In genomic region chr9:89414670-89415069, GRCh38 we compare ENCODE assay signal across 16 cellular contexts.
DNase-seq lines count a peak whose midpoint lies in the region; ATAC-seq and TF ChIP-seq lines count a peak whose summit lies in the region.
"Had no signal": no experiment of that assay in that cellular context is flagged by ENCODE, and none has a peak within 500 bp of the region (broad histone marks: within the 10 kb centered on the region; RNA-seq: fewer than 3 reads in every experiment).

No MANE protein-coding gene starts in this region.

- peak overlapping the region; percentile 43; the same call in 1 of the 2 replicates for H3K27ac ChIP-seq in DND-41 (ENCODE audit: low read length)
- H3K27ac ChIP-seq in psoas muscle: peak overlapping the region; percentile 77

- no peaks in the 10 kb centered on the region for H3K27me3 Mint-ChIP-seq in T-helper 2 cell treated with Interferon-gamma antibody and Interleukin-4, amounts not matched to agents 5 μg/mL and 100 μg/mL, for 36 hours (ENCODE audit: low read depth)
- H3K27me3 Mint-ChIP-seq in activated naive CD8-positive, alpha-beta T cell: no peaks in the 10 kb centered on the region
- H3K27me3 Mint-ChIP-seq: IgD-negative memory B cell had no signal

- H4K20me1 ChIP-seq in DND-41 (ENCODE audit: insufficient read depth, low read length): peaks cover 71% of the 10 kb centered on the region

- H3K9me3 ChIP-seq in DND-41 (ENCODE audit: insufficient read depth, low read length, severe bottlenecking) (no peaks in the 10 kb centered on the region), psoas muscle (no peaks in the 10 kb centered on the region)
- H3K9me3 ChIP-seq: HAP-1 had no signal

- H3K9me3 Mint-ChIP-seq in T-helper 2 cell treated with Interferon-gamma antibody and Interleukin-4, amounts not matched to agents 5 μg/mL and 100 μg/mL, for 36 hours: no peaks in the 10 kb centered on the region
- H3K9me3 Mint-ChIP-seq in activated naive CD8-positive, alpha-beta T cell (ENCODE audit: low read depth): peaks cover 3% of the 10 kb centered on the region
- H3K9me3 Mint-ChIP-seq: IgD-negative memory B cell had no signal

- peaks cover 80% of the 10 kb centered on the region for H3K36me3 Mint-ChIP-seq in T-helper 2 cell treated with Interferon-gamma antibody and Interleukin-4, amounts not matched to agents 5 μg/mL and 100 μg/mL, for 36 hours (ENCODE audit: low read depth)
- H3K36me3 Mint-ChIP-seq in activated naive CD8-positive, alpha-beta T cell: peaks cover 42% of the 10 kb centered on the region

- ATAC-seq in DND-41 (ENCODE audit: insufficient read depth, low read depth) (no peak), psoas muscle (peak in 1 of 4 donors; percentile 15), HG03108 (IDR thresholded peaks at IDR 0.05; ENCODE audit: unreplicated experiment) (no peak), HG03439 (IDR thresholded peaks at IDR 0.05; ENCODE audit: unreplicated experiment) (no peak), HG03521 (IDR thresholded peaks at IDR 0.05; ENCODE audit: unreplicated experiment) (no peak)

- no peak overlapping the region for H3K4me2 ChIP-seq in DND-41 (ENCODE audit: insufficient read depth, low read length)

- H3K9ac ChIP-seq in DND-41 (ENCODE audit: low read depth, low read length): no peak overlapping the region

- intact Hi-C loops in psoas muscle (cut with DNase I): loop anchor here (10.0 kb wide), 1 partner anchor 130 kb away; no protein-coding TSS in a partner anchor

- H3K4me1 Mint-ChIP-seq in T-helper 2 cell treated with Interferon-gamma antibody and Interleukin-4, amounts not matched to agents 5 μg/mL and 100 μg/mL, for 36 hours (ENCODE audit: low read depth): peaks cover 82% of the 10 kb centered on the region
- H3K4me1 Mint-ChIP-seq in activated naive CD8-positive, alpha-beta T cell (ENCODE audit: low read depth): peaks cover 84% of the 10 kb centered on the region

- H3K4me1 ChIP-seq in DND-41 (ENCODE audit: insufficient read depth, low read length): peaks cover 53% of the 10 kb centered on the region
- peaks cover 49% of the 10 kb centered on the region for H3K4me1 ChIP-seq in psoas muscle
- H3K4me1 ChIP-seq: HAP-1 had no signal

- H3K79me2 ChIP-seq in DND-41 (ENCODE audit: insufficient read depth, low read length): peaks cover 100% of the 10 kb centered on the region

- 89 to 97% (median 90%) methylated on average over 8 of the region's 8 CpGs for WGBS in psoas muscle, 3 donors

- H3K27me3 ChIP-seq in DND-41 (ENCODE audit: insufficient read depth, low read length, poor library complexity) (no peaks in the 10 kb centered on the region), psoas muscle (ENCODE audit: insufficient read depth in 3 of 3, low read length in 2 of 3) (no peaks in the 10 kb centered on the region)

- H3K27ac Mint-ChIP-seq in T-helper 2 cell treated with Interferon-gamma antibody and Interleukin-4, amounts not matched to agents 5 μg/mL and 100 μg/mL, for 36 hours: peak overlapping the region; percentile 34
- H3K27ac Mint-ChIP-seq in activated naive CD8-positive, alpha-beta T cell: peak overlapping the region; percentile 76

- no peak overlapping the region for H3K4me3 ChIP-seq in DND-41 (ENCODE audit: low read depth in 1 of 2, low read length in 2 of 2)
- no peak overlapping the region for H3K4me3 ChIP-seq in psoas muscle
- H3K4me3 ChIP-seq: HAP-1 had no signal

- DNase-seq in T-helper 2 cell treated with Interferon-gamma antibody and Interleukin-4, amounts not matched to agents 5 μg/mL and 100 μg/mL, for 36 hours (ENCODE audit: low spot score): no peak
- no peak for DNase-seq in T-helper 2 cell
- no peak for DNase-seq in DND-41
- DNase-seq in psoas muscle: no peak
- DNase-seq: 8988T, DMS53, NCI-H1930, NCI-H2171, NCI-H446 treated with DMSO at 0.1 percent for 48 hours, NCI-H774 had no signal

- H2AFZ ChIP-seq in DND-41 (ENCODE audit: low read depth, low read length): no peak overlapping the region

- H3K36me3 ChIP-seq in DND-41 (ENCODE audit: insufficient read depth, low read length) (peaks cover 86% of the 10 kb centered on the region), psoas muscle (ENCODE audit: insufficient read depth in 1 of 2, low read depth in 1 of 2) (no peaks in the 10 kb centered on the region)
- H3K36me3 ChIP-seq: HAP-1 had no signal

- H3K4me3 Mint-ChIP-seq in T-helper 2 cell treated with Interferon-gamma antibody and Interleukin-4, amounts not matched to agents 5 μg/mL and 100 μg/mL, for 36 hours: no peak overlapping the region
- no peak overlapping the region for H3K4me3 Mint-ChIP-seq in activated naive CD8-positive, alpha-beta T cell
- H3K4me3 Mint-ChIP-seq: IgD-negative memory B cell had no signal

- TF ChIP-seq CTCF in DND-41 (IDR thresholded peaks at IDR 0.05; ENCODE audit: borderline replicate concordance, extremely low read depth, low read length, poor library complexity, severe bottlenecking) (no peak), psoas muscle (IDR thresholded peaks at IDR 0.05) (no peak)
